ENCODE assay signal across 8 cellular contexts in the genomic region with DNA sequence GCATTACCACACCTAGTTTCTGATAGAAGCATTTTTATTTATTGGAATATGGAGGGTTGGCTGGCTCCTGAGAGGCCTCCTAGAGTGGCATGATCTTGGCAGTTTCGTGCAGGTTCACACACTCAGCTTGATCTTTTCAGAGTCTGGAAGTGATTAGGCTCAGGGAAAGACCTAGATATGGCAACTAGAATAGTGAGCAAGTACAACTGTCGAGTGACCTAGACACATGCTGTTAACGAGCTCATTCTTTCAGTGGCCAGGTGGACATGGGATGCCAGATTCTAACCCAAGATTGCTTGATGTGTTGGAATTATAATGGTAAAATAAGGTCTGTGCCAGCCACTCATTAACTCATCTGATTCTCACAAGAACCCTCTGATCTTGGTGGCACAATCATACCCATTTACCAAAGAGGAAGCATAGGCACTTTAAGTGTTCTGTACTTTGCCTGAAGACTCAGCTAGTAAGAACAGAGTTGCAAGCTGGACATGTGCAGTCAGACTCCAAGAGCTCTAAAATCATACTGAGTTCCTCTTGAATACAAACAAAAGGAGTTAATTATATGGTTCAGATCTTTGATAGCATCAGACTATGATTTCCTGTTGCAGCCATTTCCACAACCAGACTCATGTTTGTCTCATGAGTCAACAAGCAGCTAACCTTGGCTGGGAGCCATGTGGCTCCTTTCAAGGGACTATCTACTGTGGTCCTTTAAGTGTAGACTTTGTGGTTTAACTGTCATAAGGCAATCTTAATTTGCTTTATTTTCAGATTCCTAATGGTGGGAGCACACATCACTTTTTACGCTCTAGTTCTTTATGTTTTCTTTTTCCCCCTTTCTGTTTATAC.
A peak's percentile ranks its signal among the peaks of the same experiment; 100 is the strongest.
DNase-seq lines count a peak whose midpoint lies in the region; ATAC-seq and TF ChIP-seq lines count a peak whose summit lies in the region.

No MANE protein-coding gene starts in this region.

- H4K20me1 ChIP-seq in PC-3 (ENCODE audit: low read length) (no peaks in the 10 kb centered on the region), OCI-LY7 (ENCODE audit: insufficient read depth, low read length) (no peaks in the 10 kb centered on the region)

- H3K4me3 ChIP-seq in PC-3 (ENCODE audit: low read length) (no peak overlapping the region), heart right ventricle (no peak overlapping the region), OCI-LY7 (ENCODE audit: low read depth, low read length, poor library complexity, severe bottlenecking) (no peak overlapping the region)

- no peak overlapping the region for H3K9ac ChIP-seq in PC-3 (ENCODE audit: low read length)

- H3K36me3 ChIP-seq in PC-3 (ENCODE audit: low read depth, low read length), result peaks cover 6% of the 10 kb centered on the region; the same call in 1 of the 2 replicates
- peaks cover 0 to 62% (median 10%) of the 10 kb centered on the region in 9 donors for H3K36me3 ChIP-seq in heart right ventricle
- no peaks in the 10 kb centered on the region for H3K36me3 ChIP-seq in OCI-LY7 (ENCODE audit: insufficient read depth, low read length)

- no TSS peak for BruUV-seq in PC-3 (replicated peaks; lab: Mats Ljungman, UMichigan)
- no TSS peak for BruUV-seq in OCI-LY7 (replicated peaks; lab: Mats Ljungman, UMichigan)

- peak; percentile 99 for ATAC-seq in PC-3
- peak; percentile 74 to 92 (median 88) for ATAC-seq in heart right ventricle
- no peak for ATAC-seq in GM18858 (IDR thresholded peaks at IDR 0.05; ENCODE audit: unreplicated experiment)
- ATAC-seq in GM21786 (IDR thresholded peaks at IDR 0.05; ENCODE audit: unreplicated experiment), result no peak

- H2AFZ ChIP-seq in PC-3 (ENCODE audit: low read length) (no peak overlapping the region), OCI-LY7 (ENCODE audit: low read length) (no peak overlapping the region)

- H3K79me2 ChIP-seq in PC-3 (ENCODE audit: low read length) (no peaks in the 10 kb centered on the region), OCI-LY7 (ENCODE audit: insufficient read depth, low read depth, low read length) (no peaks in the 10 kb centered on the region)

- intact Hi-C loops in PC-3 (cut with micrococcal nuclease) (no loop called here), heart right ventricle (cut with DNase I) (loop anchor here in 1 of 10 donors (10.0 kb wide), 1 partner anchor 79 kb away; no protein-coding TSS in a partner anchor), OCI-LY7 (cut with micrococcal nuclease; ENCODE audit: unreplicated experiment) (no loop called here)

- CTCF ChIA-PET in PC-3 (lab: Charles Lee), result no interaction called here
- CTCF ChIA-PET in OCI-LY7 (lab: Charles Lee; ENCODE audit: unreplicated experiment), result no interaction called here

- H3K27me3 ChIP-seq in PC-3 (ENCODE audit: low read length) (no peaks in the 10 kb centered on the region), heart right ventricle (no peaks in the 10 kb centered on the region)

- H3K27ac ChIP-seq in PC-3 (ENCODE audit: low read length) (peak overlapping the region; percentile 51), heart right ventricle (peak overlapping the region in 4 of 10 donors; percentile 4 to 53 (median 45)), OCI-LY7 (ENCODE audit: low read depth, low read length, poor library complexity, severe bottlenecking) (no peak overlapping the region)

- H3F3A ChIP-seq in PC-3 (ENCODE audit: low read length, unreplicated experiment), result no peaks in the 10 kb centered on the region

- POLR2A ChIA-PET in PC-3 (lab: Charles Lee; ENCODE audit: unreplicated experiment), result interaction anchor here (0.6 kb wide), 1 partner anchor 14 kb away, joined by 7 read pairs; no protein-coding TSS in a partner anchor
- POLR2A ChIA-PET in OCI-LY7 (lab: Charles Lee), result interaction anchor here (0.6 kb wide), 1 partner anchor 30 kb away, joined by 3 read pairs; no protein-coding TSS in a partner anchor

- DNase-seq in HS-5 (ENCODE audit: low read depth), result peak; percentile 96
- DNase-seq in PC-3, result peak; percentile 94
- peak; percentile 10 for DNase-seq in activated T-helper 9 cell treated with anti-CD3 and anti-CD28 coated beads, Interleukin-2, amount 50 U/mL, for 16 hours (ENCODE audit: low read depth)
- peak; percentile 64 to 71 for DNase-seq in heart right ventricle
- DNase-seq in stimulated activated CD4-positive, alpha-beta T cell treated with anti-CD3 and anti-CD28 coated beads, Interleukin-15, amount 100 ng/mL, for 24 hours, result peak; percentile 52
- no peak for DNase-seq in OCI-LY7 (ENCODE audit: low spot score)

- peak overlapping the region; percentile 24; the same call in 1 of the 2 replicates for H3K4me2 ChIP-seq in PC-3 (ENCODE audit: low read length)
- no peak overlapping the region for H3K4me2 ChIP-seq in OCI-LY7 (ENCODE audit: low read length)

- no peak for TF ChIP-seq CTCF in PC-3 (conservative IDR thresholded peaks at IDR 0.05; ENCODE audit: low read depth, low read length)
- TF ChIP-seq CTCF in heart right ventricle (IDR thresholded peaks at IDR 0.05), result no peak
- no peak for TF ChIP-seq CTCF in OCI-LY7 (conservative IDR thresholded peaks at IDR 0.05; ENCODE audit: low read length)

- H3K4me1 ChIP-seq in PC-3 (ENCODE audit: insufficient read depth, low read length), result peaks cover 19% of the 10 kb centered on the region
- H3K4me1 ChIP-seq in heart right ventricle, result peaks cover 0 to 22% (median 15%) of the 10 kb centered on the region in 9 donors
- no peaks in the 10 kb centered on the region for H3K4me1 ChIP-seq in OCI-LY7 (ENCODE audit: insufficient read depth, low read length, poor library complexity, severe bottlenecking)

- H3K9me3 ChIP-seq in PC-3 (ENCODE audit: low read length) (no peaks in the 10 kb centered on the region), heart right ventricle (no peaks in the 10 kb centered on the region), OCI-LY7 (ENCODE audit: low read length) (no peaks in the 10 kb centered on the region)

- WGBS in heart right ventricle, 2 donors, result 53 to 65% methylated on average over 4 of the region's 4 CpGs

- H3K9me2 ChIP-seq in PC-3 (replicated peaks; ENCODE audit: low read length) (no peaks in the 10 kb centered on the region), OCI-LY7 (ENCODE audit: insufficient read depth, low read length) (no peaks in the 10 kb centered on the region)

Comparison
In these comparisons a context has a peak if more than half of its experiments do, and no peak if none do; other contexts are left out.
1. ATAC-seq: peak in PC-3 (single experiment) and heart right ventricle (8 of 8); none in GM18858 (single experiment) and GM21786 (single experiment).